ENCODE assay signal across 1 cellular context in genomic region chr7:151860771-151861170, GRCh38.
TF ChIP-seq lines count a peak whose summit lies in the region.

No MANE protein-coding gene starts in this region.

TF ChIP-seq in GM23338, 12 proteins besides CTCF, POLR2A, EP300 and RAD21 (continued from another document):
- TF ChIP-seq ZNF462 (CRISPR knock-in tag; IDR thresholded peaks at IDR 0.05) (no peak), ETS1 (IDR thresholded peaks at IDR 0.05) (no peak)
